Comparison of ENCODE assay signal across 14 cellular contexts in the genomic region with DNA sequence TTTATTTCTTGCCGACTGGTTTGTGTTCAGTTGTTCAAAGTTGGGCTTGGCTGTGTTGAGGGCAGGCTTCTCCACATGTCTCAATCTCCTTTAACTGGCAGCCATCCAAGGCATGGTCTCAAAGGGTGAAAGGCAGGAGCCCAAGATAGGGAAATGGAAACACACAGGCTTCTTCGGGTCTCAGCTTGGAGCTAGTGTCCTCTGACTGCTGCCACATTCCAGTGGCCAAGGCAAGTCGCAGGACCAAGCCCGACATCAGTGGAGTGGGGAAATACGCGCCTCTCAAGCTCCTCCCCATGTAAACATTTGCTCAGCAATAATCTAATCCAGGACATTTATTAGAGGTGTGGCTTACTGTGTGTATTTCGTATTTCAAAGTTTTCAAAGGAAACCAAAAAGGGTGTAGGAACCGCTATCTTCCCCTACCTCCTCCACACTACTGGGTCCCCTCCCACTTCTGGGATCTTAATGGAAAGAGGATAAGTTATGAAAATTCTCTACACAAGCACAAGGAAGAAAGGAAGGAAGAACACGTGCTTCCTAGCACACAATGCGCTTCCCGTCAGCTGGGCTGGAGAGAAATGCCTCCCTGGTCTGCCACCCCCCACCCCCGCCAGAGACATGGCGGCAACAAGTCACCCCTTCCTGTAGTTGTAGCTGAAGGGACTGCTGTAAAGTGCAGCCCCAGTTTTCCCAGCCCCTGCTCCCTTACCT.
DNase-seq lines count a peak whose midpoint lies in the region; ATAC-seq and TF ChIP-seq lines count a peak whose summit lies in the region.
"Had no signal": no experiment of that assay in that cellular context is flagged by ENCODE, and none has a peak within 500 bp of the region (broad histone marks: within the 10 kb centered on the region; RNA-seq: fewer than 3 reads in every experiment).

No MANE protein-coding gene starts in this region.

- H3K4me3 ChIP-seq in breast epithelium, result peak overlapping the region in 1 of 3 donors; percentile 32
- H3K4me3 ChIP-seq in cardiac fibroblast (replicated peaks in 1 of 2; ENCODE audit: low read depth in 2 of 2, low read length in 2 of 2), result no peak overlapping the region
- no peak overlapping the region for H3K4me3 ChIP-seq in left lung
- H3K4me3 ChIP-seq in vagina, result no peak overlapping the region
- no peak overlapping the region for H3K4me3 ChIP-seq in SK-N-SH (ENCODE audit: low read depth in 2 of 2, low read length in 1 of 2)

- H3K9me2 ChIP-seq in SK-N-SH, result no peaks in the 10 kb centered on the region

- H3K27ac ChIP-seq in breast epithelium (peak overlapping the region in 1 of 2 donors; percentile 65), left lung (peak overlapping the region; percentile 5 to 33), vagina (peak overlapping the region; percentile 30), SK-N-SH (ENCODE audit: low read depth in 2 of 2, low read length in 1 of 2) (no peak overlapping the region)

- H3K9me3 ChIP-seq in breast epithelium (peaks cover 0 to 5% of the 10 kb centered on the region in 2 donors), left lung (no peaks in the 10 kb centered on the region), vagina (no peaks in the 10 kb centered on the region), SK-N-SH (no peaks in the 10 kb centered on the region)

- H3K36me3 ChIP-seq in breast epithelium, result no peaks in the 10 kb centered on the region
- no peaks in the 10 kb centered on the region for H3K36me3 ChIP-seq in left lung
- no peaks in the 10 kb centered on the region for H3K36me3 ChIP-seq in vagina
- H3K36me3 ChIP-seq in SK-N-SH (replicated peaks in 1 of 2; ENCODE audit: control insufficient read depth in 1 of 2, insufficient read depth in 2 of 2, low read length in 1 of 2), result no peaks in the 10 kb centered on the region

- no peaks in the 10 kb centered on the region for H3K27me3 ChIP-seq in breast epithelium
- no peaks in the 10 kb centered on the region for H3K27me3 ChIP-seq in left lung
- H3K27me3 ChIP-seq in vagina, result no peaks in the 10 kb centered on the region
- H3K27me3 ChIP-seq in SK-N-SH (ENCODE audit: insufficient read depth), result 0 out of 2 replicates have a peak, but pooled peaks cover 6% of the 10 kb centered on the region

- DNase-seq in MCF 10A (ENCODE audit: unreplicated experiment) (peak; percentile 37), breast epithelium (ENCODE audit: low spot score in 2 of 2) (no peak), cardiac fibroblast (ENCODE audit: low read depth in 2 of 2) (peak; percentile 17 to 54), left lung (no peak), vagina (ENCODE audit: extremely low spot score in 2 of 2) (no peak), SK-N-SH (no peak), NCI-H1930 (lab: John Stamatoyannopoulos, UW) (no peak)
- DNase-seq: activated naive CD8-positive, alpha-beta T cell treated with anti-CD3 and anti-CD28 coated beads, Interleukin-2, amount 50 U/mL, for 24 hours; AML-193; NK-92 treated with Interleukin-12 subunit alpha and Interleukin-12 subunit beta, amount 100 ng/mL, for 24 hours; stimulated activated naive CD8-positive, alpha-beta T cell treated with anti-CD3 and anti-CD28 coated beads, Interleukin-15, Interleukin-2, amounts not matched to agents 100 U/mL and 50 U/mL, for 24 hours had no signal

- H3K4me2 ChIP-seq in SK-N-SH, result no peak overlapping the region

- H3K4me1 Mint-ChIP-seq in MCF 10A (ENCODE audit: insufficient read depth, unreplicated experiment), result peaks cover 27% of the 10 kb centered on the region

- no peak overlapping the region for H2AFZ ChIP-seq in SK-N-SH (ENCODE audit: low read depth)

- H3K9ac ChIP-seq in SK-N-SH, result no peak overlapping the region

- intact Hi-C loops in MCF 10A (cut with micrococcal nuclease), result no loop called here
- intact Hi-C loops in breast epithelium (cut with DNase I; ENCODE audit: low total_unique reads), result no loop called here
- intact Hi-C loops in left lung (cut with DNase I), result no loop called here
- intact Hi-C loops in vagina (cut with DNase I), result no loop called here

- no peaks in the 10 kb centered on the region for H3K27me3 Mint-ChIP-seq in MCF 10A (ENCODE audit: insufficient read depth, unreplicated experiment)

- TF ChIP-seq CTCF in MCF 10A (IDR thresholded peaks at IDR 0.05; ENCODE audit: unreplicated experiment) (no peak), breast epithelium (IDR thresholded peaks at IDR 0.05) (no peak), cardiac fibroblast (IDR thresholded peaks at IDR 0.05; ENCODE audit: low read depth, low read length) (no peak), left lung (IDR thresholded peaks at IDR 0.05) (no peak), vagina (IDR thresholded peaks at IDR 0.05) (no peak), SK-N-SH (IDR thresholded peaks at IDR 0.05) (no peak)

- POLR2A ChIA-PET in MCF 10A (lab: Yijun Ruan, JAX) (interaction anchor here (0.9 kb wide), 1 partner anchor 163 kb away, joined by 3 read pairs; no protein-coding TSS in a partner anchor), SK-N-SH (lab: Yijun Ruan, JAX) (no interaction called here)

- no peak overlapping the region for H3K27ac Mint-ChIP-seq in MCF 10A (ENCODE audit: low read depth, unreplicated experiment)
- H3K27ac Mint-ChIP-seq: activated naive CD8-positive, alpha-beta T cell treated with anti-CD3 and anti-CD28 coated beads, Interleukin-2, amount 50 U/mL, for 24 hours; T-helper 1 cell treated with Interleukin-12 subunit alpha and Interleukin-12 subunit beta and Interleukin-4 antibody, amounts not matched to agents 30 μg/mL and 1 μg/mL, for 36 hours had no signal

- no peaks in the 10 kb centered on the region for H3K9me3 Mint-ChIP-seq in MCF 10A (ENCODE audit: unreplicated experiment)
- H3K9me3 Mint-ChIP-seq: activated naive CD8-positive, alpha-beta T cell treated with anti-CD3 and anti-CD28 coated beads, Interleukin-2, amount 50 U/mL, for 24 hours; neural crest cell; T-helper 1 cell treated with Interleukin-12 subunit alpha and Interleukin-12 subunit beta and Interleukin-4 antibody, amounts not matched to agents 30 μg/mL and 1 μg/mL, for 36 hours had no signal

- peaks cover 24% of the 10 kb centered on the region for H3F3A ChIP-seq in SK-N-SH (replicated peaks; ENCODE audit: insufficient read depth)

- ATAC-seq in left lung, result peak; percentile 65
- ATAC-seq in HG02642 (IDR thresholded peaks at IDR 0.05; ENCODE audit: poor library complexity, unreplicated experiment), result no peak
- ATAC-seq: activated naive CD8-positive, alpha-beta T cell treated with anti-CD3 and anti-CD28 coated beads, Interleukin-2, amount 50 U/mL, for 24 hours; stimulated activated naive CD8-positive, alpha-beta T cell treated with anti-CD3 and anti-CD28 coated beads, Interleukin-15, Interleukin-2, amounts not matched to agents 100 U/mL and 50 U/mL, for 24 hours had no signal

- no peak for TF ChIP-seq EP300 in SK-N-SH (IDR thresholded peaks at IDR 0.05; ENCODE audit: borderline replicate concordance in 1 of 2, low read depth in 1 of 2, low read length in 1 of 2)

- H3K4me1 ChIP-seq in breast epithelium (peaks cover 10 to 15% of the 10 kb centered on the region in 2 donors), left lung (peaks cover 9 to 46% of the 10 kb centered on the region in 2 donors), vagina (peaks cover 50% of the 10 kb centered on the region), SK-N-SH (ENCODE audit: control insufficient read depth in 1 of 2, insufficient read depth in 2 of 2, low read depth in 1 of 2, low read length in 1 of 2) (peaks cover 20 to 24% of the 10 kb centered on the region in 2 experiments)

- 84% methylated on average over 13 of the region's 13 CpGs for WGBS in SK-N-SH (ENCODE audit: low lambda C conversion rate)

- BruUV-seq in MCF 10A (replicated peaks; lab: Mats Ljungman, UMichigan), result no TSS peak

- no peaks in the 10 kb centered on the region for H3K36me3 Mint-ChIP-seq in MCF 10A (ENCODE audit: insufficient read depth, unreplicated experiment)

- H3K79me2 ChIP-seq in SK-N-SH (ENCODE audit: insufficient read depth), result no peaks in the 10 kb centered on the region

- no peak for TF ChIP-seq RAD21 in SK-N-SH (IDR thresholded peaks at IDR 0.05; ENCODE audit: low read length)

- H4K20me1 ChIP-seq in SK-N-SH (ENCODE audit: insufficient read depth), result no peaks in the 10 kb centered on the region

- CTCF ChIA-PET in MCF 10A (lab: Yijun Ruan, JAX) (no interaction called here), SK-N-SH (lab: Yijun Ruan, JAX) (interaction anchor here (1.8 kb wide), 1 partner anchor 181 kb away, joined by 3 read pairs; no protein-coding TSS in a partner anchor)

- no peak for TF ChIP-seq POLR2A in breast epithelium (IDR thresholded peaks at IDR 0.05)
- no peak for TF ChIP-seq POLR2A in vagina (IDR thresholded peaks at IDR 0.05)

- H3K4me3 Mint-ChIP-seq in MCF 10A (ENCODE audit: unreplicated experiment), result no peak overlapping the region
- H3K4me3 Mint-ChIP-seq: activated naive CD8-positive, alpha-beta T cell treated with anti-CD3 and anti-CD28 coated beads, Interleukin-2, amount 50 U/mL, for 24 hours; neural crest cell; T-helper 1 cell treated with Interleukin-12 subunit alpha and Interleukin-12 subunit beta and Interleukin-4 antibody, amounts not matched to agents 30 μg/mL and 1 μg/mL, for 36 hours had no signal

TF ChIP-seq in SK-N-SH, 30 proteins besides CTCF, POLR2A, EP300 and RAD21 (continues in another document):
- TF ChIP-seq MXI1 (IDR thresholded peaks at IDR 0.05; ENCODE audit: low read depth, low read length) (no peak), FOSL2 (IDR thresholded peaks at IDR 0.05; ENCODE audit: borderline replicate concordance, low read depth) (no peak), GATA2 (CRISPR knock-in tag; IDR thresholded peaks at IDR 0.05) (no peak), YY1 (IDR thresholded peaks at IDR 0.05; ENCODE audit: low read depth) (no peak)
- TF ChIP-seq, protein P1, sequence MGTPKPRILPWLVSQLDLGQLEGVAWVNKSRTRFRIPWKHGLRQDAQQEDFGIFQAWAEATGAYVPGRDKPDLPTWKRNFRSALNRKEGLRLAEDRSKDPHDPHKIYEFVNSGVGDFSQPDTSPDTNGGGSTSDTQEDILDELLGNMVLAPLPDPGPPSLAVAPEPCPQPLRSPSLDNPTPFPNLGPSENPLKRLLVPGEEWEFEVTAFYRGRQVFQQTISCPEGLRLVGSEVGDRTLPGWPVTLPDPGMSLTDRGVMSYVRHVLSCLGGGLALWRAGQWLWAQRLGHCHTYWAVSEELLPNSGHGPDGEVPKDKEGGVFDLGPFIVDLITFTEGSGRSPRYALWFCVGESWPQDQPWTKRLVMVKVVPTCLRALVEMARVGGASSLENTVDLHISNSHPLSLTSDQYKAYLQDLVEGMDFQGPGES (IDR thresholded peaks at IDR 0.05; ENCODE audit: low read depth, low read length), result no peak

Comparison
In these comparisons a context has a peak if more than half of its experiments do, and no peak if none do; other contexts are left out.
1. DNase-seq: peak in MCF 10A (single experiment) and cardiac fibroblast (2 of 2); none in breast epithelium (0 of 2), left lung (0 of 2), vagina (0 of 2), SK-N-SH (single experiment) and NCI-H1930 (0 of 2).
2. H3K27ac ChIP-seq: peak in left lung (2 of 2) and vagina (single experiment); none in SK-N-SH (0 of 2).